Comparison of ENCODE assay signal across 12 cellular contexts in the genomic region with DNA sequence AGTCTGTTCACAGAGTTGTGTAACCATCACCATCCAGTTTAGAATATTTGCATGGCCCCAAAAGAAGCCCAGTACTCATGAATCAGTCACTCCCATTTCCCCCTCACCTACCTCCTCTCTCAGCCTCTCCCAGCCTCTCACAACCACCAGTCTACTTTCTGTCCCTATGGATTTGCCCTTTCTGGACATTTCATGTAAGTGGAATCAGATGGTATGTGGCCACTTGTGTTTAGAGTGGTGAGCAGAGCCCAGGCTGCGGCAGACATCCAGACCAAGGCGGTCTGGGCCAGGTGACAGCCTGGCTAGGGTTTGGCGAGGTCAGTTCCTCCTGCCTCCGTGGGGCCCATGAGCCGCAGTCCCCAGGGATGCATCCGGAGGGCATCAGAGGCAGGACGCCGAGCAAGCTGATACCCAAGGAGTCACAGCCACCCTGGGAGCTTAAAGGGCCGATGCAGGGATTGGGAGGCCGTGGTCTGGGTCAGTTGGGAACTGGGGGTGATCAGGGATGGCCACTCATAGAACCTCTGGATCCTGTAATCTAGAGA. TPM values are rescaled to one million over a fixed set of nuclear protein-coding genes. Genes with fewer than 3 reads are reported as not detected.
DNase-seq lines count a peak whose midpoint lies in the region; ATAC-seq, FAIRE-seq and TF ChIP-seq lines count a peak whose summit lies in the region.
"Had no signal": no experiment of that assay in that cellular context is flagged by ENCODE, and none has a peak within 500 bp of the region (broad histone marks: within the 10 kb centered on the region; RNA-seq: fewer than 3 reads in every experiment).

No MANE protein-coding gene starts in this region.

- no peak for FAIRE-seq in HTR-8/SVneo (lab: Jason Lieb, UNC)
- FAIRE-seq: islet of Langerhans had no signal

- H3K27me3 Mint-ChIP-seq in activated naive CD4-positive, alpha-beta T cell treated with anti-CD3 and anti-CD28 coated beads, Interleukin-2, amount 50 U/mL, for 24 hours: no peaks in the 10 kb centered on the region
- no peaks in the 10 kb centered on the region for H3K27me3 Mint-ChIP-seq in activated T-helper 1 cell treated with anti-CD3 and anti-CD28 coated beads, Interleukin-12 subunit alpha, Interleukin-12 subunit beta, Interleukin-2, Interleukin-4 antibody, amounts not matched to agents 30 ng/mL and 10 ng/mL and 1 ng/mL, durations not matched to agents 14 hours and 24 hours and 36 hours (ENCODE audit: insufficient read depth)

- no peak for TF ChIP-seq EP300 in upper lobe of left lung (IDR thresholded peaks at IDR 0.05)

- no peaks in the 10 kb centered on the region for H3K36me3 Mint-ChIP-seq in activated naive CD4-positive, alpha-beta T cell treated with anti-CD3 and anti-CD28 coated beads, Interleukin-2, amount 50 U/mL, for 24 hours
- no peaks in the 10 kb centered on the region for H3K36me3 Mint-ChIP-seq in activated T-helper 1 cell treated with anti-CD3 and anti-CD28 coated beads, Interleukin-12 subunit alpha, Interleukin-12 subunit beta, Interleukin-2, Interleukin-4 antibody, amounts not matched to agents 30 ng/mL and 10 ng/mL and 1 ng/mL, durations not matched to agents 14 hours and 24 hours and 36 hours (ENCODE audit: low read depth)

- intact Hi-C loops in activated T-helper 1 cell treated with anti-CD3 and anti-CD28 coated beads, Interleukin-12 subunit alpha, Interleukin-12 subunit beta, Interleukin-2, Interleukin-4 antibody, amounts not matched to agents 30 ng/mL and 10 ng/mL and 1 ng/mL, durations not matched to agents 14 hours and 24 hours and 36 hours (cut with micrococcal nuclease): loop anchor here (1.0 to 5.0 kb wide), 4 partner anchors 29 to 145 kb away; partner anchors contain the start of genes CDC45, HIRA, MRPL40 and UFD1

- no peaks in the 10 kb centered on the region for H3K27me3 ChIP-seq in upper lobe of left lung

- H3K4me3 Mint-ChIP-seq in activated naive CD4-positive, alpha-beta T cell treated with anti-CD3 and anti-CD28 coated beads, Interleukin-2, amount 50 U/mL, for 24 hours: peak overlapping the region; percentile 31
- peak overlapping the region; percentile 27 for H3K4me3 Mint-ChIP-seq in activated T-helper 1 cell treated with anti-CD3 and anti-CD28 coated beads, Interleukin-12 subunit alpha, Interleukin-12 subunit beta, Interleukin-2, Interleukin-4 antibody, amounts not matched to agents 30 ng/mL and 10 ng/mL and 1 ng/mL, durations not matched to agents 14 hours and 24 hours and 36 hours

- H3K9me3 ChIP-seq in upper lobe of left lung: no peaks in the 10 kb centered on the region

- peaks cover 9 to 27% (median 23%) of the 10 kb centered on the region in 4 donors for H3K4me1 ChIP-seq in upper lobe of left lung

- H3K27ac Mint-ChIP-seq in activated naive CD4-positive, alpha-beta T cell treated with anti-CD3 and anti-CD28 coated beads, Interleukin-2, amount 50 U/mL, for 24 hours: peak overlapping the region; percentile 43
- peak overlapping the region; percentile 80 for H3K27ac Mint-ChIP-seq in activated T-helper 1 cell treated with anti-CD3 and anti-CD28 coated beads, Interleukin-12 subunit alpha, Interleukin-12 subunit beta, Interleukin-2, Interleukin-4 antibody, amounts not matched to agents 30 ng/mL and 10 ng/mL and 1 ng/mL, durations not matched to agents 14 hours and 24 hours and 36 hours

- H3K27ac ChIP-seq in upper lobe of left lung: peak overlapping the region; percentile 68 to 82 (median 75)
- H3K27ac ChIP-seq: KMS-11 had no signal

- no peak for DNase-seq in activated naive CD4-positive, alpha-beta T cell treated with anti-CD3 and anti-CD28 coated beads, Interleukin-2, amount 50 U/mL, for 16 hours
- DNase-seq in activated T-helper 1 cell treated with anti-CD3 and anti-CD28 coated beads, Interleukin-12 subunit alpha, Interleukin-12 subunit beta, Interleukin-2, Interleukin-4 antibody, amounts not matched to agents 30 ng/mL and 10 ng/mL and 1 ng/mL, durations not matched to agents 14 hours and 24 hours and 36 hours (ENCODE audit: low spot score): no peak
- peak; percentile 51 for DNase-seq in islet precursor cell
- no peak for DNase-seq in upper lobe of left lung
- no peak for DNase-seq in NK-92 (lab: John Stamatoyannopoulos, UW; ENCODE audit: unreplicated experiment)
- no peak for DNase-seq in HTR-8/SVneo (ENCODE audit: insufficient read length, low spot score)
- DNase-seq: cerebellar nuclear complex, NCI-H2171 treated with DMSO at 0.1 percent for 48 hours had no signal

- 60 to 85% methylated on average over 3 to 7 of the region's 10 CpGs for WGBS in upper lobe of left lung, 2 donors

- no peak overlapping the region for H3K4me3 ChIP-seq in upper lobe of left lung

- TF ChIP-seq POLR2A in upper lobe of left lung (IDR thresholded peaks at IDR 0.05): no peak

- H3K9me3 Mint-ChIP-seq in activated naive CD4-positive, alpha-beta T cell treated with anti-CD3 and anti-CD28 coated beads, Interleukin-2, amount 50 U/mL, for 24 hours: no peaks in the 10 kb centered on the region
- H3K9me3 Mint-ChIP-seq in activated T-helper 1 cell treated with anti-CD3 and anti-CD28 coated beads, Interleukin-12 subunit alpha, Interleukin-12 subunit beta, Interleukin-2, Interleukin-4 antibody, amounts not matched to agents 30 ng/mL and 10 ng/mL and 1 ng/mL, durations not matched to agents 14 hours and 24 hours and 36 hours: no peaks in the 10 kb centered on the region

- H3K36me3 ChIP-seq in upper lobe of left lung: no peaks in the 10 kb centered on the region

- no peak for ATAC-seq in upper lobe of left lung (ENCODE audit: low FRiP score in 2 of 2)
- no peak for ATAC-seq in HG03280 (IDR thresholded peaks at IDR 0.05; ENCODE audit: unreplicated experiment)

- peaks cover 43% of the 10 kb centered on the region for H3K4me1 Mint-ChIP-seq in activated naive CD4-positive, alpha-beta T cell treated with anti-CD3 and anti-CD28 coated beads, Interleukin-2, amount 50 U/mL, for 24 hours
- peaks cover 44% of the 10 kb centered on the region for H3K4me1 Mint-ChIP-seq in activated T-helper 1 cell treated with anti-CD3 and anti-CD28 coated beads, Interleukin-12 subunit alpha, Interleukin-12 subunit beta, Interleukin-2, Interleukin-4 antibody, amounts not matched to agents 30 ng/mL and 10 ng/mL and 1 ng/mL, durations not matched to agents 14 hours and 24 hours and 36 hours (ENCODE audit: low read depth)

- no peak for TF ChIP-seq CTCF in upper lobe of left lung (IDR thresholded peaks at IDR 0.05)

RNA-seq across cellular contexts. Expression of gene CLDN5, which starts 53.3 kb away (rescaled TPM):
- total RNA-seq in activated T-helper 1 cell treated with anti-CD3 and anti-CD28 coated beads, Interleukin-12 subunit alpha, Interleukin-12 subunit beta, Interleukin-2, Interleukin-4 antibody, amounts not matched to agents 30 ng/mL and 10 ng/mL and 1 ng/mL, durations not matched to agents 14 hours and 24 hours and 36 hours: 0.47 and 0.76 TPM in 2 replicates
- total RNA-seq in upper lobe of left lung: 100 to 1,000 TPM in 5 of 6 donors, 10 to 100 TPM in 1; 70.2 to 726 (median 229) TPM

Comparison
In these comparisons a context has a peak if more than half of its experiments do, and no peak if none do; other contexts are left out.
1. RNA of gene CLDN5, which starts 53.3 kb away (total RNA-seq): 70.2 to 726 TPM in upper lobe of left lung; 0.47 to 0.76 TPM in activated T-helper 1 cell treated with anti-CD3 and anti-CD28 coated beads, Interleukin-12 subunit alpha, Interleukin-12 subunit beta, Interleukin-2, Interleukin-4 antibody, amounts not matched to agents 30 ng/mL and 10 ng/mL and 1 ng/mL, durations not matched to agents 14 hours and 24 hours and 36 hours; every median in the first group is over 10 times any median in the second.